In genomic region chr7:14734839-14735321, GRCh38 we compare ENCODE assay signal across 12 cellular contexts.
DNase-seq lines count a peak whose midpoint lies in the region; ATAC-seq and TF ChIP-seq lines count a peak whose summit lies in the region.
"Had no signal": no experiment of that assay in that cellular context is flagged by ENCODE, and none has a peak within 500 bp of the region (broad histone marks: within the 10 kb centered on the region; RNA-seq: fewer than 3 reads in every experiment).

No MANE protein-coding gene starts in this region.

- H3K4me3 Mint-ChIP-seq in MCF 10A (ENCODE audit: unreplicated experiment) (no peak overlapping the region), natural killer cell (no peak overlapping the region)
- H3K4me3 Mint-ChIP-seq: T-cell had no signal

- H3K4me3 ChIP-seq in breast epithelium (no peak overlapping the region), right cardiac atrium (ENCODE audit: low read length) (no peak overlapping the region), upper lobe of right lung (no peak overlapping the region)
- H3K4me3 ChIP-seq: psoas muscle had no signal

- H3K27me3 Mint-ChIP-seq in MCF 10A (ENCODE audit: insufficient read depth, unreplicated experiment) (no peaks in the 10 kb centered on the region), natural killer cell (ENCODE audit: low read depth in 2 of 2) (no peaks in the 10 kb centered on the region)
- H3K27me3 Mint-ChIP-seq: T-cell had no signal

- H3K9me3 ChIP-seq in breast epithelium (peaks cover 2 to 9% of the 10 kb centered on the region in 2 donors), right cardiac atrium (ENCODE audit: control insufficient read depth, low read length) (no peaks in the 10 kb centered on the region), upper lobe of right lung (no peaks in the 10 kb centered on the region)

- no peaks in the 10 kb centered on the region for H3K27me3 ChIP-seq in breast epithelium
- no peaks in the 10 kb centered on the region for H3K27me3 ChIP-seq in right cardiac atrium (ENCODE audit: control insufficient read depth, insufficient read depth)
- no peaks in the 10 kb centered on the region for H3K27me3 ChIP-seq in upper lobe of right lung

- ATAC-seq in right cardiac atrium = no peak
- ATAC-seq in upper lobe of right lung = peak; percentile 43
- ATAC-seq in natural killer cell = no peak
- ATAC-seq in HG03378 (IDR thresholded peaks at IDR 0.05; ENCODE audit: unreplicated experiment) = no peak
- ATAC-seq: T-cell had no signal

- 35% methylated on average over 9 of the region's 9 CpGs for WGBS in right cardiac atrium

- TF ChIP-seq CTCF in MCF 10A (IDR thresholded peaks at IDR 0.05; ENCODE audit: unreplicated experiment) = peak; percentile 21
- TF ChIP-seq CTCF in breast epithelium (IDR thresholded peaks at IDR 0.05) = no peak
- no peak for TF ChIP-seq CTCF in upper lobe of right lung (IDR thresholded peaks at IDR 0.05)
- TF ChIP-seq CTCF in natural killer cell (IDR thresholded peaks at IDR 0.05) = no peak

- no peak overlapping the region for H3K27ac ChIP-seq in breast epithelium
- H3K27ac ChIP-seq in right cardiac atrium (ENCODE audit: low read length) = no peak overlapping the region
- H3K27ac ChIP-seq in upper lobe of right lung = no peak overlapping the region
- H3K27ac ChIP-seq: psoas muscle had no signal

- no peak for TF ChIP-seq POLR2A in breast epithelium (IDR thresholded peaks at IDR 0.05)

- H3K9me3 Mint-ChIP-seq in MCF 10A (ENCODE audit: unreplicated experiment) (no peaks in the 10 kb centered on the region), natural killer cell (peaks cover 11 to 24% of the 10 kb centered on the region in 2 donors)

- H3K36me3 ChIP-seq in breast epithelium (no peaks in the 10 kb centered on the region), upper lobe of right lung (no peaks in the 10 kb centered on the region)

- no peaks in the 10 kb centered on the region for H3K4me1 ChIP-seq in breast epithelium
- no peaks in the 10 kb centered on the region for H3K4me1 ChIP-seq in right cardiac atrium (ENCODE audit: control insufficient read depth, insufficient read depth, low read length)
- no peaks in the 10 kb centered on the region for H3K4me1 ChIP-seq in upper lobe of right lung
- H3K4me1 ChIP-seq: psoas muscle had no signal

- H3K36me3 Mint-ChIP-seq in MCF 10A (ENCODE audit: insufficient read depth, unreplicated experiment) (no peaks in the 10 kb centered on the region), natural killer cell (no peaks in the 10 kb centered on the region)
- H3K36me3 Mint-ChIP-seq: T-cell had no signal

- intact Hi-C loops in MCF 10A (cut with micrococcal nuclease) = no loop called here
- intact Hi-C loops in breast epithelium (cut with DNase I; ENCODE audit: low total_unique reads) = no loop called here
- intact Hi-C loops in right cardiac atrium (cut with DNase I) = no loop called here
- intact Hi-C loops in upper lobe of right lung (cut with DNase I) = no loop called here
- intact Hi-C loops in natural killer cell (cut with micrococcal nuclease) = no loop called here

- CTCF ChIA-PET in MCF 10A (lab: Yijun Ruan, JAX) = interaction anchor here (0.8 kb wide), 1 partner anchor 281 kb away, joined by 3 read pairs; no protein-coding TSS in a partner anchor

- POLR2A ChIA-PET in MCF 10A (lab: Yijun Ruan, JAX) = no interaction called here

- H3K4me1 Mint-ChIP-seq in MCF 10A (ENCODE audit: insufficient read depth, unreplicated experiment) (peaks cover 11% of the 10 kb centered on the region), natural killer cell (no peaks in the 10 kb centered on the region)

- DNase-seq in MCF 10A (ENCODE audit: unreplicated experiment) (peak; percentile 23), breast epithelium (ENCODE audit: low spot score in 2 of 2) (no peak), RPMI8226 (peak; percentile 45), right cardiac atrium (peak in 2 of 3 donors; percentile 29 to 57), upper lobe of right lung (no peak), natural killer cell (no peak), dermis blood vessel endothelial cell (no peak)
- DNase-seq: erythroblast, NCI-H2227 treated with DMSO at 0.1 percent for 48 hours, T-cell had no signal

- H3K27ac Mint-ChIP-seq in MCF 10A (ENCODE audit: low read depth, unreplicated experiment) = no peak overlapping the region
- no peak overlapping the region for H3K27ac Mint-ChIP-seq in natural killer cell
- H3K27ac Mint-ChIP-seq: T-cell had no signal

- no TSS peak for BruUV-seq in MCF 10A (replicated peaks; lab: Mats Ljungman, UMichigan)

Comparison
In these comparisons a context has a peak if more than half of its experiments do, and no peak if none do; other contexts are left out.
1. DNase-seq: peak in MCF 10A (single experiment), RPMI8226 (single experiment) and right cardiac atrium (2 of 3); none in breast epithelium (0 of 2), upper lobe of right lung (single experiment), natural killer cell (single experiment) and dermis blood vessel endothelial cell (single experiment).